In genomic region chr3:39791603-39792002, GRCh38 we compare ENCODE assay signal across 34 cellular contexts.
"Had no signal": no experiment of that assay in that cellular context is flagged by ENCODE, and none has a peak within 500 bp of the region (broad histone marks: within the 10 kb centered on the region; RNA-seq: fewer than 3 reads in every experiment).

No MANE protein-coding gene starts in this region.

- DNase-seq: Karpas-422, Kasumi-1, MG63, MM.1S, MV-4-11, NCI-H1048, NCI-H1092, NCI-H1092 treated with DMSO at 0.1 percent for 48 hours, NCI-H1105, NCI-H1105 treated with DMSO at 0.1 percent for 48 hours, NCI-H1417, NCI-H1417 treated with DMSO at 0.1 percent for 48 hours, NCI-H1436, NCI-H1436 treated with DMSO at 0.1 percent for 48 hours, NCI-H146, NCI-H1694, NCI-H1694 treated with DMSO at 0.1 percent for 48 hours, NCI-H187, NCI-H187 treated with DMSO at 0.1 percent for 48 hours, NCI-H1930, NCI-H2029, NCI-H2029 treated with DMSO at 0.1 percent for 48 hours, NCI-H2081, NCI-H2081 treated with DMSO at 0.1 percent for 48 hours, NCI-H2107, NCI-H2171, NCI-H2171 treated with DMSO at 0.1 percent for 48 hours, NCI-H2227 treated with DMSO at 0.1 percent for 48 hours, NCI-H226, NCI-H345, NCI-H446, NCI-H446 treated with DMSO at 0.1 percent for 48 hours, NCI-H510A, NCI-H510A treated with DMSO at 0.1 percent for 48 hours had no signal

- H3K36me3 ChIP-seq: MG63 had no signal

- H3K9me3 ChIP-seq: MG63 had no signal

- H3K27me3 ChIP-seq: MG63 had no signal

- H3K4me3 ChIP-seq: MG63 had no signal
